ENCODE assay signal across 15 cellular contexts in genomic region chr1:111476214-111476613, GRCh38. TPM values are rescaled to one million over a fixed set of nuclear protein-coding genes. Genes with fewer than 3 reads are reported as not detected.
A peak's percentile ranks its signal among the peaks of the same experiment; 100 is the strongest.
DNase-seq lines count a peak whose midpoint lies in the region; ATAC-seq and TF ChIP-seq lines count a peak whose summit lies in the region.
"Had no signal": no experiment of that assay in that cellular context is flagged by ENCODE, and none has a peak within 500 bp of the region (broad histone marks: within the 10 kb centered on the region; RNA-seq: fewer than 3 reads in every experiment).

No MANE protein-coding gene starts in this region.

- TF ChIP-seq CTCF in neutrophil (IDR thresholded peaks at IDR 0.05) = no peak
- no peak for TF ChIP-seq CTCF in body of pancreas (IDR thresholded peaks at IDR 0.05)

- H3K27ac ChIP-seq in neutrophil (peak overlapping the region; percentile 97), body of pancreas (peak overlapping the region in 1 of 4 donors; percentile 21)

- peak overlapping the region; percentile 48 for H3K4me3 Mint-ChIP-seq in T-helper 1 cell treated with Interleukin-12 subunit alpha and Interleukin-12 subunit beta and Interleukin-4 antibody, amounts not matched to agents 30 μg/mL and 1 μg/mL, for 36 hours
- peak overlapping the region; percentile 77 for H3K4me3 Mint-ChIP-seq in activated naive CD8-positive, alpha-beta T cell treated with anti-CD3 and anti-CD28 coated beads, Interleukin-2, amount 50 U/mL, for 24 hours
- H3K4me3 Mint-ChIP-seq: neural crest cell, WTC11 had no signal

- intact Hi-C loops in body of pancreas (cut with DNase I) (no loop called here), sciatic nerve (cut with DNase I) (no loop called here)

- ATAC-seq in activated naive CD8-positive, alpha-beta T cell treated with anti-CD3 and anti-CD28 coated beads, Interleukin-2, amount 50 U/mL, for 24 hours = no peak
- ATAC-seq in body of pancreas (no peak), sciatic nerve (no peak)
- ATAC-seq: WTC11 had no signal

- H3K4me3 ChIP-seq in GM08714 (ENCODE audit: low read length) (peak overlapping the region; percentile 6; the same call in 1 of the 2 replicates), neutrophil (ENCODE audit: low read depth in 1 of 2, low read length in 1 of 2) (peak overlapping the region; percentile 9 to 78), body of pancreas (no peak overlapping the region)

- no peak for DNase-seq in T-helper 1 cell
- DNase-seq in activated naive CD8-positive, alpha-beta T cell treated with anti-CD3 and anti-CD28 coated beads, Interleukin-2, amount 50 U/mL, for 24 hours = no peak
- DNase-seq in foreskin melanocyte = no peak
- no peak for DNase-seq in body of pancreas
- no peak for DNase-seq in sciatic nerve (ENCODE audit: low spot score)
- DNase-seq: Calu3, sigmoid colon had no signal

- H3K27me3 Mint-ChIP-seq in T-helper 1 cell treated with Interleukin-12 subunit alpha and Interleukin-12 subunit beta and Interleukin-4 antibody, amounts not matched to agents 30 μg/mL and 1 μg/mL, for 36 hours (ENCODE audit: low read depth) = peaks cover 39% of the 10 kb centered on the region
- no peaks in the 10 kb centered on the region for H3K27me3 Mint-ChIP-seq in activated naive CD8-positive, alpha-beta T cell treated with anti-CD3 and anti-CD28 coated beads, Interleukin-2, amount 50 U/mL, for 24 hours

- H3K4me1 ChIP-seq in neutrophil (ENCODE audit: control insufficient read depth in 1 of 2, insufficient read depth in 1 of 2, low read depth in 1 of 2, low read length in 1 of 2) = peaks cover 77 to 88% of the 10 kb centered on the region in 2 experiments
- no peaks in the 10 kb centered on the region for H3K4me1 ChIP-seq in body of pancreas

- H3K27me3 ChIP-seq in neutrophil = no peaks in the 10 kb centered on the region
- H3K27me3 ChIP-seq in body of pancreas = no peaks in the 10 kb centered on the region
- H3K27me3 ChIP-seq: sigmoid colon had no signal

- TF ChIP-seq POLR2A in body of pancreas (IDR thresholded peaks at IDR 0.05) = no peak

- H3K9me3 Mint-ChIP-seq in T-helper 1 cell treated with Interleukin-12 subunit alpha and Interleukin-12 subunit beta and Interleukin-4 antibody, amounts not matched to agents 30 μg/mL and 1 μg/mL, for 36 hours = no peaks in the 10 kb centered on the region
- peaks cover 3% of the 10 kb centered on the region for H3K9me3 Mint-ChIP-seq in activated naive CD8-positive, alpha-beta T cell treated with anti-CD3 and anti-CD28 coated beads, Interleukin-2, amount 50 U/mL, for 24 hours
- H3K9me3 Mint-ChIP-seq: neural crest cell, WTC11 had no signal

- peaks cover 44% of the 10 kb centered on the region for H3K4me1 Mint-ChIP-seq in T-helper 1 cell treated with Interleukin-12 subunit alpha and Interleukin-12 subunit beta and Interleukin-4 antibody, amounts not matched to agents 30 μg/mL and 1 μg/mL, for 36 hours (ENCODE audit: low read depth)
- peaks cover 63% of the 10 kb centered on the region for H3K4me1 Mint-ChIP-seq in activated naive CD8-positive, alpha-beta T cell treated with anti-CD3 and anti-CD28 coated beads, Interleukin-2, amount 50 U/mL, for 24 hours
- H3K4me1 Mint-ChIP-seq: neural crest cell had no signal

- H3K9me3 ChIP-seq in neutrophil (no peaks in the 10 kb centered on the region), body of pancreas (no peaks in the 10 kb centered on the region)
- H3K9me3 ChIP-seq: sigmoid colon had no signal

- peaks cover 14% of the 10 kb centered on the region for H3K36me3 Mint-ChIP-seq in T-helper 1 cell treated with Interleukin-12 subunit alpha and Interleukin-12 subunit beta and Interleukin-4 antibody, amounts not matched to agents 30 μg/mL and 1 μg/mL, for 36 hours (ENCODE audit: low read depth)
- H3K36me3 Mint-ChIP-seq in activated naive CD8-positive, alpha-beta T cell treated with anti-CD3 and anti-CD28 coated beads, Interleukin-2, amount 50 U/mL, for 24 hours (ENCODE audit: low read depth) = peaks cover 14% of the 10 kb centered on the region
- H3K36me3 Mint-ChIP-seq: WTC11 had no signal

- no peak overlapping the region for H3K27ac Mint-ChIP-seq in T-helper 1 cell treated with Interleukin-12 subunit alpha and Interleukin-12 subunit beta and Interleukin-4 antibody, amounts not matched to agents 30 μg/mL and 1 μg/mL, for 36 hours
- peak overlapping the region; percentile 67 for H3K27ac Mint-ChIP-seq in activated naive CD8-positive, alpha-beta T cell treated with anti-CD3 and anti-CD28 coated beads, Interleukin-2, amount 50 U/mL, for 24 hours
- H3K27ac Mint-ChIP-seq: WTC11 had no signal

- peaks cover 5% of the 10 kb centered on the region for H3K36me3 ChIP-seq in neutrophil
- H3K36me3 ChIP-seq in body of pancreas (replicated peaks in 1 of 2; ENCODE audit: insufficient read depth in 1 of 2, low read depth in 2 of 2) = no peaks in the 10 kb centered on the region

RNA-seq across cellular contexts. Expression of gene C1orf162, which starts 2.4 kb away (rescaled TPM):
- 1 to 10 TPM; 5.3 to 6.0 TPM for total RNA-seq in body of pancreas
- 15.9 TPM for total RNA-seq in sciatic nerve
- total RNA-seq: A172, epithelial cell of proximal tubule, SK-MEL-5 had no signal

RNA-seq across cellular contexts. Expression of gene ATP5PB, which starts 26.9 kb away (rescaled TPM):
- total RNA-seq in body of pancreas (10 to 100 TPM; 55.0 to 91.0 TPM), sciatic nerve (112 TPM)

RNA-seq across cellular contexts. Expression of gene WDR77, which starts 27.2 kb away (rescaled TPM):
- total RNA-seq in body of pancreas = 10 to 100 TPM; 14.8 to 18.2 TPM
- 16.4 TPM for total RNA-seq in sciatic nerve

RNA-seq across cellular contexts. Expression of gene ADORA3, which starts 27.2 kb away (rescaled TPM):
- total RNA-seq in body of pancreas (1 to 10 TPM; 1.6 to 3.6 TPM), sciatic nerve (3.8 TPM)
- total RNA-seq: A172, Calu3, epithelial cell of proximal tubule, neural crest cell, SK-MEL-5 had no signal

RNA-seq across cellular contexts. Expression of gene TMIGD3, which starts 27.2 kb away (rescaled TPM):
- total RNA-seq in body of pancreas (1 to 10 TPM in 1 of 2 donors, not detected in 1; 1.0 TPM), sciatic nerve (1.2 TPM)
- total RNA-seq: A172, Calu3, epithelial cell of proximal tubule, neural crest cell, WTC11 had no signal

Comparison
In these comparisons a context has a peak if more than half of its experiments do, and no peak if none do; other contexts are left out.
1. H3K4me3 ChIP-seq: peak in GM08714 (single experiment) and neutrophil (2 of 2); none in body of pancreas (0 of 2).